8 cellular contexts compared by ENCODE assay signal in genomic region chr6:163413345-163414116, GRCh38. TPM values are rescaled to one million over a fixed set of nuclear protein-coding genes. Genes with fewer than 3 reads are reported as not detected.
DNase-seq lines count a peak whose midpoint lies in the region; ATAC-seq and TF ChIP-seq lines count a peak whose summit lies in the region.

No MANE protein-coding gene starts in this region.

- peaks cover 25% of the 10 kb centered on the region for H3K4me1 Mint-ChIP-seq in T-helper 17 cell

- H3K4me1 ChIP-seq in prostate gland (replicated peaks) = no peaks in the 10 kb centered on the region
- H3K4me1 ChIP-seq in upper lobe of right lung = peaks cover 15% of the 10 kb centered on the region

- H3K4me3 ChIP-seq in prostate gland (peak overlapping the region; percentile 98 to 99), upper lobe of right lung (peak overlapping the region; percentile 72)

- H3K27ac Mint-ChIP-seq in T-helper 17 cell = peak overlapping the region; percentile 84

- no peaks in the 10 kb centered on the region for H3K36me3 Mint-ChIP-seq in T-helper 17 cell (ENCODE audit: low read depth)

- intact Hi-C loops in left ventricle myocardium superior (cut with micrococcal nuclease) = no loop called here
- intact Hi-C loops in prostate gland (cut with DNase I) = loop anchor here (5.0 kb wide), 1 partner anchor 76 kb away; no protein-coding TSS in a partner anchor
- intact Hi-C loops in upper lobe of right lung (cut with DNase I) = no loop called here

- H3K4me3 Mint-ChIP-seq in T-helper 17 cell = peak overlapping the region; percentile 90

- TF ChIP-seq CTCF in prostate gland (IDR thresholded peaks at IDR 0.05) = peak in 2 of 4 experiments; percentile 11 to 15
- no peak for TF ChIP-seq CTCF in upper lobe of right lung (IDR thresholded peaks at IDR 0.05)

- ATAC-seq in GM21825 (IDR thresholded peaks at IDR 0.05; ENCODE audit: unreplicated experiment) = peak; percentile 45
- peak; percentile 71 for ATAC-seq in T-helper 17 cell
- ATAC-seq in left ventricle myocardium superior = peak; percentile 89
- peak; percentile 93 for ATAC-seq in upper lobe of right lung

- H3K9me3 ChIP-seq in T-helper 17 cell (ENCODE audit: control insufficient read depth, low read length, poor library complexity, severe bottlenecking) (no peaks in the 10 kb centered on the region), prostate gland (no peaks in the 10 kb centered on the region), upper lobe of right lung (no peaks in the 10 kb centered on the region)

- H3K36me3 ChIP-seq in prostate gland (no peaks in the 10 kb centered on the region), upper lobe of right lung (no peaks in the 10 kb centered on the region)

- peak; percentile 72 for TF ChIP-seq POLR2A in prostate gland (IDR thresholded peaks at IDR 0.05)

- no peaks in the 10 kb centered on the region for H3K27me3 ChIP-seq in prostate gland (replicated peaks; ENCODE audit: insufficient read depth)
- H3K27me3 ChIP-seq in upper lobe of right lung = no peaks in the 10 kb centered on the region

- DNase-seq in GM03348 (ENCODE audit: low spot score) = peak; percentile 98
- peak; percentile 53 to 66 for DNase-seq in Kasumi-1 (lab: John Stamatoyannopoulos, UW)
- peak; percentile 89 to 94 (median 91) for DNase-seq in T-helper 17 cell
- peak in 53 of 56 donors; percentile 34 to 95 (median 84) for DNase-seq in amygdala (lab: John Stamatoyannopoulos, UW)
- peak; percentile 94 for DNase-seq in left ventricle myocardium superior
- DNase-seq in prostate gland (ENCODE audit: low spot score) = peak; percentile 84
- peak; percentile 95 for DNase-seq in upper lobe of right lung

- H3K27ac ChIP-seq in prostate gland (peak overlapping the region; percentile 99), upper lobe of right lung (peak overlapping the region; percentile 99)

- no peaks in the 10 kb centered on the region for H3K27me3 Mint-ChIP-seq in T-helper 17 cell

- under 1% methylated on average over 98 of the region's 109 CpGs for WGBS in prostate gland

RNA-seq across cellular contexts. Expression of gene QKI, which starts 1.0 kb away (rescaled TPM):
- total RNA-seq in T-helper 17 cell (10 to 100 TPM; 87.4 to 95.3 TPM), left ventricle myocardium superior (502 TPM), prostate gland (100 to 1,000 TPM in 1 of 2 donors, 10 to 100 TPM in 1; 63.0 to 316 TPM), upper lobe of right lung (234 TPM)

Comparison
In these comparisons a context has a peak if more than half of its experiments do, and no peak if none do; other contexts are left out.
1. Peak in every context shown above with its lines: DNase-seq, ATAC-seq, H3K4me3 ChIP-seq and H3K27ac ChIP-seq.